Comparison of ENCODE assay signal across 8 cellular contexts in genomic region chr1:1614954-1615255, GRCh38.
A peak's percentile ranks its signal among the peaks of the same experiment; 100 is the strongest.
DNase-seq lines count a peak whose midpoint lies in the region; ATAC-seq lines count a peak whose summit lies in the region.

No MANE protein-coding gene starts in this region.

- H3K4me3 Mint-ChIP-seq in T-helper 1 cell treated with Interleukin-12 subunit alpha and Interleukin-12 subunit beta and Interleukin-4 antibody, amounts not matched to agents 30 μg/mL and 1 μg/mL, for 36 hours, result peak overlapping the region; percentile 94

- peak overlapping the region; percentile 91 for H3K4me3 ChIP-seq in adipocyte (ENCODE audit: low read length)

- H3K27me3 Mint-ChIP-seq in T-helper 1 cell treated with Interleukin-12 subunit alpha and Interleukin-12 subunit beta and Interleukin-4 antibody, amounts not matched to agents 30 μg/mL and 1 μg/mL, for 36 hours (ENCODE audit: low read depth), result no peaks in the 10 kb centered on the region

- peak overlapping the region; percentile 100 for H3K27ac ChIP-seq in layer of hippocampus (ENCODE audit: low read depth, low read length)
- peak overlapping the region; percentile 100 for H3K27ac ChIP-seq in substantia nigra (ENCODE audit: low read depth, low read length, poor library complexity, severe bottlenecking)

- no peak for DNase-seq in T-helper 1 cell
- DNase-seq in adipocyte (ENCODE audit: low read depth), result no peak
- DNase-seq in substantia nigra (lab: John Stamatoyannopoulos, UW), result no peak
- DNase-seq in DMS 273 (lab: John Stamatoyannopoulos, UW; ENCODE audit: unreplicated experiment), result no peak
- DNase-seq in NCI-H2107 treated with DMSO at 0.1 percent for 48 hours (lab: John Stamatoyannopoulos, UW; ENCODE audit: unreplicated experiment), result no peak

- peak overlapping the region; percentile 99 for H3K9ac ChIP-seq in adipocyte (ENCODE audit: low read length)

- H3K9me3 Mint-ChIP-seq in T-helper 1 cell treated with Interleukin-12 subunit alpha and Interleukin-12 subunit beta and Interleukin-4 antibody, amounts not matched to agents 30 μg/mL and 1 μg/mL, for 36 hours, result no peaks in the 10 kb centered on the region

- H3K36me3 ChIP-seq in adipocyte (ENCODE audit: control insufficient read depth, insufficient read depth, low read length, severe bottlenecking), result peaks cover 6% of the 10 kb centered on the region

- H3K4me1 ChIP-seq in adipocyte (ENCODE audit: control insufficient read depth, insufficient read depth, low read length), result peaks cover 37% of the 10 kb centered on the region

- peaks cover 19% of the 10 kb centered on the region for H3K4me1 Mint-ChIP-seq in T-helper 1 cell treated with Interleukin-12 subunit alpha and Interleukin-12 subunit beta and Interleukin-4 antibody, amounts not matched to agents 30 μg/mL and 1 μg/mL, for 36 hours (ENCODE audit: low read depth)

- peaks cover 5% of the 10 kb centered on the region for H3K36me3 Mint-ChIP-seq in T-helper 1 cell treated with Interleukin-12 subunit alpha and Interleukin-12 subunit beta and Interleukin-4 antibody, amounts not matched to agents 30 μg/mL and 1 μg/mL, for 36 hours (ENCODE audit: low read depth)

- H3K9me3 ChIP-seq in adipocyte (ENCODE audit: control insufficient read depth, low read length), result no peaks in the 10 kb centered on the region

- peak overlapping the region; percentile 93 for H3K27ac Mint-ChIP-seq in T-helper 1 cell treated with Interleukin-12 subunit alpha and Interleukin-12 subunit beta and Interleukin-4 antibody, amounts not matched to agents 30 μg/mL and 1 μg/mL, for 36 hours

- H3K27me3 ChIP-seq in adipocyte (replicated peaks; ENCODE audit: control insufficient read depth, insufficient read depth, low read length), result no peaks in the 10 kb centered on the region
- H3K27me3 ChIP-seq in layer of hippocampus (ENCODE audit: control insufficient read depth, insufficient read depth, low read length), result no peaks in the 10 kb centered on the region

- ATAC-seq in GM19324 (IDR thresholded peaks at IDR 0.05; ENCODE audit: low FRiP score, unreplicated experiment), result no peak
